ENCODE assay signal across 1 cellular context in genomic region chr19:46850228-46851203, GRCh38.
A peak's percentile ranks its signal among the peaks of the same experiment; 100 is the strongest.
TF ChIP-seq lines count a peak whose summit lies in the region.

TSS of gene AP2S1 (minus strand) at chr19:46850846. CDS start at chr19:46850766, 80 bp downstream.

TF ChIP-seq in WTC11, 78 proteins besides CTCF, POLR2A, EP300 and RAD21 (continued from another document):
- TF ChIP-seq PRDM15 (CRISPR knock-in tag; IDR thresholded peaks at IDR 0.05) (peak; percentile 52; the same call in 1 of the 2 replicates), NFE2L1 (CRISPR knock-in tag; IDR thresholded peaks at IDR 0.05) (0 out of 2 replicates have a peak, but pooled peaks have one; percentile 32), ATF2 (CRISPR knock-in tag; IDR thresholded peaks at IDR 0.05; ENCODE audit: borderline replicate concordance, low read depth) (0 out of 2 replicates have a peak, but pooled peaks have one; percentile 29), ZBTB43 (CRISPR knock-in tag; IDR thresholded peaks at IDR 0.05) (0 out of 2 replicates have a peak, but pooled peaks have one; percentile 85), GABPB1 (CRISPR knock-in tag; IDR thresholded peaks at IDR 0.05) (peak; percentile 57; the same call in 1 of the 2 replicates), SMAD3 (CRISPR knock-in tag; IDR thresholded peaks at IDR 0.05; ENCODE audit: borderline replicate concordance) (peak; percentile 48; the same call in 1 of the 2 replicates), AR (CRISPR knock-in tag; IDR thresholded peaks at IDR 0.05) (no peak), MAX (CRISPR knock-in tag; IDR thresholded peaks at IDR 0.05) (peak; percentile 56; the same call in 1 of the 2 replicates), FOXP1 (CRISPR knock-in tag; IDR thresholded peaks at IDR 0.05; ENCODE audit: borderline replicate concordance) (peak; percentile 91), FOXK1 (CRISPR knock-in tag; IDR thresholded peaks at IDR 0.05) (peak; percentile 35), ZNF281 (CRISPR knock-in tag; IDR thresholded peaks at IDR 0.05) (0 out of 2 replicates have a peak, but pooled peaks have one; percentile 58), SP1 (CRISPR knock-in tag; conservative IDR thresholded peaks at IDR 0.05) (peak; percentile 86), NFATC4 (CRISPR knock-in tag; IDR thresholded peaks at IDR 0.05) (0 out of 2 replicates have a peak, but pooled peaks have one; percentile 65), HMGXB4 (CRISPR knock-in tag; IDR thresholded peaks at IDR 0.05) (0 out of 2 replicates have a peak, but pooled peaks have one; percentile 21), PRRX2 (CRISPR knock-in tag; IDR thresholded peaks at IDR 0.05) (peak; percentile 24; the same call in 1 of the 2 replicates)
